In the genomic region with DNA sequence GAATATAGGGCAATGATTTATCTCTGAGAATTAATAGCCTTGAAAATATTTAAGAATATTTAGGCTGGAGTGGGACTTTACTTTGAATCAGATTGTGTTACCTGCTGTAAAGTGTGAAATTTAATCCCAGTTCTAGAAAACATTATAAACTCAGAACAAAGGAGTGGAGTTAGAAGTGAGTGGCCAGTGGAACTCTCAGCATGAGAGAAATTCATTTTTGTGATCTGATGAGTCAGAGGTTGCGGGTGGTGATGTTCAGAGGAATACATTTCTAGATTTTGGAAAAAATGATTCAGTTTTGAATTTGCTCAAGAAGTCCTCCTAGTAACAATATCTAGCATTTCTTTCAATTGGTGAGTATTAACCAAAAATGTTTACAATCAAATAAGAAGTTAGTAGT, we compare ENCODE assay signal across 10 cellular contexts.
DNase-seq lines count a peak whose midpoint lies in the region; ATAC-seq and TF ChIP-seq lines count a peak whose summit lies in the region.
"Had no signal": no experiment of that assay in that cellular context is flagged by ENCODE, and none has a peak within 500 bp of the region (broad histone marks: within the 10 kb centered on the region; RNA-seq: fewer than 3 reads in every experiment).

No MANE protein-coding gene starts in this region.

- no peaks in the 10 kb centered on the region for H3K36me3 Mint-ChIP-seq in activated naive CD4-positive, alpha-beta T cell treated with anti-CD3 and anti-CD28 coated beads for 36 hours (ENCODE audit: low read depth)
- peaks cover 0 to 3% of the 10 kb centered on the region in 2 donors for H3K36me3 Mint-ChIP-seq in activated T-cell treated with anti-CD3 and anti-CD28 coated beads, Interleukin-2, amount 50 U/mL, for 72 hours (ENCODE audit: insufficient read depth in 2 of 2)

- H3K4me3 Mint-ChIP-seq in activated naive CD4-positive, alpha-beta T cell treated with anti-CD3 and anti-CD28 coated beads for 36 hours, result no peak overlapping the region
- peak overlapping the region in 1 of 2 donors; percentile 6 for H3K4me3 Mint-ChIP-seq in activated T-cell treated with anti-CD3 and anti-CD28 coated beads, Interleukin-2, amount 50 U/mL, for 72 hours

- no peaks in the 10 kb centered on the region for H3K9me3 Mint-ChIP-seq in activated naive CD4-positive, alpha-beta T cell treated with anti-CD3 and anti-CD28 coated beads for 36 hours
- H3K9me3 Mint-ChIP-seq in activated T-cell treated with anti-CD3 and anti-CD28 coated beads, Interleukin-2, amount 50 U/mL, for 72 hours, result peaks cover 2% of the 10 kb centered on the region in 2 donors

- H3K9ac ChIP-seq in subcutaneous abdominal adipose tissue (ENCODE audit: low read length in 5 of 5), result no peak overlapping the region

- H3K4me1 ChIP-seq in foreskin keratinocyte, result peaks cover 15% of the 10 kb centered on the region
- peaks cover 5 to 39% (median 32%) of the 10 kb centered on the region in 5 donors for H3K4me1 ChIP-seq in subcutaneous abdominal adipose tissue (ENCODE audit: control insufficient read depth in 5 of 5, insufficient read depth in 5 of 5, low read length in 5 of 5)

- H3K27ac Mint-ChIP-seq in activated naive CD4-positive, alpha-beta T cell treated with anti-CD3 and anti-CD28 coated beads for 36 hours, result no peak overlapping the region
- peak overlapping the region; percentile 6 for H3K27ac Mint-ChIP-seq in activated T-cell treated with anti-CD3 and anti-CD28 coated beads, Interleukin-2, amount 50 U/mL, for 72 hours

- no peaks in the 10 kb centered on the region for H3K27me3 Mint-ChIP-seq in activated naive CD4-positive, alpha-beta T cell treated with anti-CD3 and anti-CD28 coated beads for 36 hours (ENCODE audit: low read depth)
- H3K27me3 Mint-ChIP-seq in activated T-cell treated with anti-CD3 and anti-CD28 coated beads, Interleukin-2, amount 50 U/mL, for 72 hours (ENCODE audit: low read depth), result no peaks in the 10 kb centered on the region

- no peak overlapping the region for H3K27ac ChIP-seq in foreskin keratinocyte
- peak overlapping the region; percentile 44 for H3K27ac ChIP-seq in subcutaneous abdominal adipose tissue (ENCODE audit: low read depth, low read length)
- no peak overlapping the region for H3K27ac ChIP-seq in caudate nucleus (ENCODE audit: low read depth, low read length)

- peaks cover 61% of the 10 kb centered on the region for H3K4me1 Mint-ChIP-seq in activated naive CD4-positive, alpha-beta T cell treated with anti-CD3 and anti-CD28 coated beads for 36 hours (ENCODE audit: low read depth)
- peaks cover 74% of the 10 kb centered on the region for H3K4me1 Mint-ChIP-seq in activated T-cell treated with anti-CD3 and anti-CD28 coated beads, Interleukin-2, amount 50 U/mL, for 72 hours (ENCODE audit: low read depth)

- peak; percentile 31 for DNase-seq in activated naive CD4-positive, alpha-beta T cell treated with anti-CD3 and anti-CD28 coated beads for 36 hours
- DNase-seq in activated naive CD4-positive, alpha-beta T cell treated with anti-CD3 and anti-CD28 coated beads, Interleukin-2, amount 50 U/mL, for 16 hours, result no peak
- DNase-seq in activated T-cell treated with anti-CD3 and anti-CD28 coated beads, Interleukin-2, amount 50 U/mL, for 72 hours, result peak; percentile 34 to 55
- DNase-seq in foreskin keratinocyte (no peak), GM20000 (ENCODE audit: low spot score) (no peak), caudate nucleus (lab: John Stamatoyannopoulos, UW) (no peak)
- DNase-seq: C1 segment of cervical spinal cord, NCI-H526 had no signal

- H3K4me3 ChIP-seq in subcutaneous abdominal adipose tissue (ENCODE audit: low read depth in 1 of 5, low read length in 5 of 5), result no peak overlapping the region

- TF ChIP-seq CTCF in foreskin keratinocyte (conservative IDR thresholded peaks at IDR 0.05) (no peak), GM20000 (IDR thresholded peaks at IDR 0.05; ENCODE audit: extremely low read depth, missing control alignments) (no peak)

- no peaks in the 10 kb centered on the region for H3K27me3 ChIP-seq in foreskin keratinocyte
- H3K27me3 ChIP-seq in subcutaneous abdominal adipose tissue (ENCODE audit: control insufficient read depth in 5 of 5, insufficient read depth in 4 of 5, low read length in 5 of 5), result no peaks in the 10 kb centered on the region

- no peaks in the 10 kb centered on the region for H3K9me3 ChIP-seq in subcutaneous abdominal adipose tissue (ENCODE audit: control insufficient read depth in 5 of 5, low read length in 5 of 5)

- intact Hi-C loops in activated naive CD4-positive, alpha-beta T cell treated with anti-CD3 and anti-CD28 coated beads for 36 hours (cut with micrococcal nuclease), result no loop called here

- ATAC-seq in activated T-cell treated with anti-CD3 and anti-CD28 coated beads, Interleukin-2, amount 50 U/mL, for 72 hours (replicated peaks in 1 of 2), result peak; percentile 73
- ATAC-seq in foreskin keratinocyte (peak; percentile 37), GM19023 (IDR thresholded peaks at IDR 0.05; ENCODE audit: unreplicated experiment) (no peak)

- CTCF ChIA-PET in activated naive CD4-positive, alpha-beta T cell treated with anti-CD3 and anti-CD28 coated beads for 36 hours (lab: Charles Lee), result no interaction called here

- no peaks in the 10 kb centered on the region for H3K36me3 ChIP-seq in subcutaneous abdominal adipose tissue (ENCODE audit: control insufficient read depth in 5 of 5, insufficient read depth in 5 of 5, low read length in 5 of 5)

Comparison
In these comparisons a context has a peak if more than half of its experiments do, and no peak if none do; other contexts are left out.
1. DNase-seq: peak in activated naive CD4-positive, alpha-beta T cell treated with anti-CD3 and anti-CD28 coated beads for 36 hours (single experiment) and activated T-cell treated with anti-CD3 and anti-CD28 coated beads, Interleukin-2, amount 50 U/mL, for 72 hours (2 of 2); none in activated naive CD4-positive, alpha-beta T cell treated with anti-CD3 and anti-CD28 coated beads, Interleukin-2, amount 50 U/mL, for 16 hours (single experiment), foreskin keratinocyte (0 of 2), GM20000 (single experiment) and caudate nucleus (0 of 61).